3 cellular contexts compared by ENCODE assay signal in the genomic region with DNA sequence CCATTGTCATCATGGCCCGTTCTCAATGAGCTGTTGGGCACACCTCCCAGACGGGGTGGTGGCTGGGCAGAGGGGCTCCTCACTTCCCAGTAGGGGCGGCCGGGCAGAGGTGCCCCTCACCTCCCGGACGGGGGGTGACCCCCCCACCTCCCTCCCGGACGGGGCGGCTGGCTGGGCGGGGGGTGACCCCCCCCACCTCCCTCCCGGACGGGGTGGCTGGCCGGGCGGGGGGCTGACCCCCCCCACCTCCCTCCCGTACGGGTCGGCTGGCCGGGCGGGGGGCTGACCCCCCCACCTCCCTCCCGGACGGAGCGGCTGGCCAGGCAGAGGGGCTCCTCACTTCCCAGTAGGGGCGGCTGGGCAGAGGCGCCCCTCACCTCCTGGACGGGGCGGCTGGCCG.
DNase-seq lines count a peak whose midpoint lies in the region; TF ChIP-seq lines count a peak whose summit lies in the region.
"Not testable (repeated sequence)": the region's sequence is repeated elsewhere in the genome, so short reads cannot be mapped to it uniquely, and the experiment has no call there.

No MANE protein-coding gene starts in this region.

- peaks cover 11% of the 10 kb centered on the region for H3K36me3 Mint-ChIP-seq in glutamatergic neuron (ENCODE audit: unreplicated experiment)

- not testable (repeated sequence) for DNase-seq in dorsolateral prefrontal cortex; substantia nigra (lab: John Stamatoyannopoulos, UW)
- peak; percentile 28 for DNase-seq in glutamatergic neuron

- H3K4me1 Mint-ChIP-seq in glutamatergic neuron (ENCODE audit: low read depth, unreplicated experiment): peaks cover 14% of the 10 kb centered on the region

- not testable (repeated sequence) for TF ChIP-seq CTCF in dorsolateral prefrontal cortex (IDR thresholded peaks at IDR 0.05 in 54 of 56, conservative IDR thresholded peaks at IDR 0.05 in 2 of 56; ENCODE audit: low read depth in 1 of 56, partially characterized antibody in 56 of 56); glutamatergic neuron (IDR thresholded peaks at IDR 0.05; ENCODE audit: partially characterized antibody, unreplicated experiment)

- H3K4me3 ChIP-seq in dorsolateral prefrontal cortex: peak overlapping the region in 36 of 59 donors; percentile 4 to 60 (median 36)

- not testable (repeated sequence) for H3K27me3 Mint-ChIP-seq in glutamatergic neuron (ENCODE audit: unreplicated experiment)

- H3K27ac Mint-ChIP-seq in glutamatergic neuron (ENCODE audit: unreplicated experiment): peak overlapping the region; percentile 89

- H3K4me3 Mint-ChIP-seq in glutamatergic neuron (ENCODE audit: unreplicated experiment): not testable (repeated sequence)

- not testable (repeated sequence) for H3K27me3 ChIP-seq in dorsolateral prefrontal cortex

- H3K27ac ChIP-seq in dorsolateral prefrontal cortex: peak overlapping the region in 46 of 59 donors; percentile 15 to 100 (median 82)
- peak overlapping the region; percentile 45 for H3K27ac ChIP-seq in substantia nigra (ENCODE audit: low read depth, low read length, poor library complexity, severe bottlenecking)

- peaks cover 11% of the 10 kb centered on the region for H3K9me3 Mint-ChIP-seq in glutamatergic neuron (ENCODE audit: unreplicated experiment)

- intact Hi-C loops in dorsolateral prefrontal cortex (cut with DNase I): not testable (repeated sequence)
